ENCODE assay signal across 8 cellular contexts in the genomic region with DNA sequence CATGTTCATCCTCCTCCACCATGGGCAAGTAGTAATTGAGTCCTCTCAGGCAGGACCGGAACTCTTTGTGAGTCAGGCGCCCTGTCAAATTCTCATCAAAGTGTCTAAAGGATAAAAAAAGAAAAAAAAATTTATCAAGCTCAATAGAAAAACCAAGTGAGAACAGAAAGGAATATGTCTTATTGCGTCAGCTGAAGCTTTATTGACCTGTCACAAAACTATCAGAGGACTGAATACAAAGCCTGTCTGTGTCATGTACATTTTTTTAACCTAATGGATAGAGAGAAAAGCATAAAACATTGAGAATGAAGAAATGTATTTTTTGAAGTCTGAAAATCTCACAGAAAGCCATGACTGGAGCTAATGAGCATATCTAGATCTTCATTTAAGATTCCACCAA. TPM values are rescaled to one million over a fixed set of nuclear protein-coding genes. Genes with fewer than 3 reads are reported as not detected.
"Had no signal": no experiment of that assay in that cellular context is flagged by ENCODE, and none has a peak within 500 bp of the region (broad histone marks: within the 10 kb centered on the region; RNA-seq: fewer than 3 reads in every experiment).

No MANE protein-coding gene starts in this region.

- H3K9ac ChIP-seq: KMS-11 had no signal

- H3K4me2 ChIP-seq: KMS-11 had no signal

- H3K4me3 ChIP-seq: K562 had no signal

- DNase-seq: IMR-90, KBM-7, KG1 had no signal

- ATAC-seq: HepG2, K562 had no signal

- H3K27ac ChIP-seq: HL-60, KMS-11 had no signal

RNA-seq across cellular contexts. Expression of a gene that starts 8.7 kb away (rescaled TPM):
- polyA plus RNA-seq: HepG2, IgD-negative memory B cell, IMR-90 had no signal

RNA-seq across cellular contexts. Expression of a gene that starts 34.1 kb away (rescaled TPM):
- polyA plus RNA-seq: HepG2, IgD-negative memory B cell, IMR-90, K562 had no signal

RNA-seq across cellular contexts. Expression of a gene that starts 43.4 kb away (rescaled TPM):
- polyA plus RNA-seq: HepG2, IgD-negative memory B cell, IMR-90, K562 had no signal

RNA-seq across cellular contexts. Expression of a gene that starts 59.6 kb away (rescaled TPM):
- polyA plus RNA-seq: HepG2, IgD-negative memory B cell, IMR-90, K562 had no signal
